10 cellular contexts compared by ENCODE assay signal in the genomic region with DNA sequence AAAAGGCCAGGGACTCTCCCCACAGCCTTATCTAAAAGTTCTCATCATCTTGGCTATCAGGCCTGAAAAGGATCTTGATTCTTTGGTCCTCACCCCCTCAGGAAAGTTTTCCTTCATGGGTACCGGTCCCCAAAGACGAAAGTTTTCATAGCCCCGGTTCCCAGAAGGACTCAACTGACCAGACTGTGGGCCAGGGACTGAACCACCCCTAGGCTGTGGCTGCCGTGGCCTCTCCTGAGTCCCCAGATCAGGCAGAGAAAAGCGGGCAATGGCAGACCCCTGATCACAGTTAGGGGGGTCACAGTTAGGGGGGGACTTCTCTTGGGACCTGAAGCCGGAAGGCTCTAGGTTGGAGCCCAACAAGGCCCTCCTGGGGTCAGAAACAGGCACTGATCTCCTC. TPM values are rescaled to one million over a fixed set of nuclear protein-coding genes. Genes with fewer than 3 reads are reported as not detected.
"Had no signal": no experiment of that assay in that cellular context is flagged by ENCODE, and none has a peak within 500 bp of the region (broad histone marks: within the 10 kb centered on the region; RNA-seq: fewer than 3 reads in every experiment).

No MANE protein-coding gene starts in this region.

- H3K9me3 Mint-ChIP-seq: GM23338, H9, HFFc6 had no signal

- FAIRE-seq: H1, H54, HTR-8/SVneo, K562 had no signal

- ATAC-seq: K562 had no signal

- H3K4me3 ChIP-seq: K562 had no signal

- H3K27ac Mint-ChIP-seq: GM23338 had no signal

- DNase-seq: H9, KG1 had no signal

- H3K4me3 Mint-ChIP-seq: HFFc6 had no signal

RNA-seq across cellular contexts. Expression of gene LHFPL4, which starts 54.8 kb away (rescaled TPM):
- total RNA-seq: HFFc6, HT-29, IMR-90, K562 had no signal
- polyA plus RNA-seq: IMR-90, K562 had no signal
